ENCODE assay signal across 18 cellular contexts in the genomic region with DNA sequence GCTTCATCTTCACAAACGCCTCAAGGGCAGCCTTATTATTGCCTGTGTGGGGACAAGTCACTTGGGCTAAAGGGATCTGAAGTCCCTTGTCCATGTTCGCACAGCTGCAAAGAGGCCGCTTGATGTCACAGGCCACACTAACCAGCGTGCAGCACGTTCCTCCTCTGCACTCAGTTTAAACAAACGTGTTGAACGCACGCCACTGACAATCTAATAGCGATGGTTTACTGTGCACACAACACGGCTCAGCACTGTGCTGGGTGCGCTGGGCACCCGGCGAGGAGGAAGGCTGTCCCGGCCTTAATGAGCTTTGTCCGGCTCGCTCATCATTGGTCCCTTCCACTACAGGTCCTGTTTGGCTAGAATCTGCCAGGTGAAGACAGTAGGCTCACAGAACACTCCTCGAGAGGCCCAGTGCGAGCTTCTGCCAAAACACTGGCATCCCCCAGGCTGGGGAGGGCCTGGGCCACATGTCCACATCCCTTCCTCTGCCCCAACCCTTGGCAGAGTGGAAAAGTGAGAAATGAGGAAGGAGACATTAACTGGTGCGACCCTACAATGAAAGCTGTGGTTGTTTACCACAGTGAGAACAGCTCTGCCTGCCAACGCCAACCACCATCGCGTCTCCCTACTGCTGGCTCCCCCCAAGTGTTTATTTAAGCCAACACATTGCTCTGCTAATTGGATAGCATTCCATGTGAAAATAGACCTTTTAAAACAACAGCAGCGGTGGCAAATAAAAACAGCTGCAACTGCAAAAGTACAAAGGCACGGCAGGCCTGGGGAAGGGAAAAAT.
A peak's percentile ranks its signal among the peaks of the same experiment; 100 is the strongest.
DNase-seq lines count a peak whose midpoint lies in the region; ATAC-seq and FAIRE-seq lines count a peak whose summit lies in the region.
"Had no signal": no experiment of that assay in that cellular context is flagged by ENCODE, and none has a peak within 500 bp of the region (broad histone marks: within the 10 kb centered on the region; RNA-seq: fewer than 3 reads in every experiment).

No MANE protein-coding gene starts in this region.

- no peak for ATAC-seq in HG02981 (IDR thresholded peaks at IDR 0.05; ENCODE audit: unreplicated experiment)
- ATAC-seq: gastrocnemius medialis; naive thymus-derived CD4-positive, alpha-beta T cell; stimulated activated memory B cell treated with anti-CD40 and anti-IgM and Interleukin-4, amounts not matched to agents 10 μg/mL and 1 μg/mL and 100 μg/mL, for 72 hours had no signal

- H3K27ac ChIP-seq in SJCRH30 (peak overlapping the region; percentile 8; the same call in 1 of the 2 replicates), small intestine (ENCODE audit: low read depth in 1 of 2, low read length in 1 of 2) (no peak overlapping the region)
- H3K27ac ChIP-seq: brain microvascular endothelial cell, gastrocnemius medialis had no signal

- H3K9me3 ChIP-seq in SJCRH30 (replicated peaks) (no peaks in the 10 kb centered on the region), small intestine (ENCODE audit: control insufficient read depth, low read depth) (no peaks in the 10 kb centered on the region)
- H3K9me3 ChIP-seq: gastrocnemius medialis, right atrium auricular region had no signal

- H3K4me1 ChIP-seq in SJCRH30 (peaks cover 36% of the 10 kb centered on the region), small intestine (ENCODE audit: control insufficient read depth in 2 of 2, insufficient read depth in 1 of 2, low read depth in 1 of 2, low read length in 1 of 2) (no peaks in the 10 kb centered on the region)

- H3K4me3 ChIP-seq in SJCRH30 (no peak overlapping the region), small intestine (ENCODE audit: low read depth in 1 of 2, low read length in 2 of 2) (no peak overlapping the region)
- H3K4me3 ChIP-seq: gastrocnemius medialis, right atrium auricular region had no signal

- no peak for FAIRE-seq in small intestine (lab: Jason Lieb, UNC)
- FAIRE-seq: endometrium had no signal

- no peaks in the 10 kb centered on the region; the same call in 1 of the 2 replicates for H3K36me3 ChIP-seq in SJCRH30
- peaks cover 0 to 2% of the 10 kb centered on the region in 2 donors for H3K36me3 ChIP-seq in small intestine (ENCODE audit: control insufficient read depth in 2 of 2, insufficient read depth in 2 of 2, low read length in 2 of 2)
- H3K36me3 ChIP-seq: brain microvascular endothelial cell had no signal

- WGBS in small intestine, 3 donors = 77 to 89% (median 84%) methylated on average over 24 of the region's 24 CpGs

- DNase-seq in COR-L47 (lab: John Stamatoyannopoulos, UW) = peak; percentile 56
- peak; percentile 83 for DNase-seq in NCI-H1105 treated with DMSO at 0.1 percent for 48 hours (lab: John Stamatoyannopoulos, UW)
- DNase-seq in SJCRH30 = peak; percentile 34 to 35
- DNase-seq in left kidney (ENCODE audit: low read depth, low spot score) = peak; percentile 51
- no peak for DNase-seq in activated CD4-positive, alpha-beta T cell treated with anti-CD3 and anti-CD28 coated beads for 1 hour
- no peak for DNase-seq in small intestine
- no peak for DNase-seq in DMS79 (lab: John Stamatoyannopoulos, UW)
- DNase-seq: activated CD4-positive, alpha-beta T cell treated with anti-CD3 and anti-CD28 coated beads, Interleukin-2, amount 10 ng/mL, durations not matched to agents 7 days and 5 days; brain microvascular endothelial cell; DMS53; gastrocnemius medialis; kidney glomerular epithelial cell; naive thymus-derived CD4-positive, alpha-beta T cell; stimulated activated CD4-positive, alpha-beta T cell treated with anti-CD3 and anti-CD28 coated beads, Interleukin-4, amount 100 ng/mL, for 1 hour had no signal

- H3K27me3 ChIP-seq in SJCRH30 = no peaks in the 10 kb centered on the region
- no peaks in the 10 kb centered on the region for H3K27me3 ChIP-seq in small intestine (ENCODE audit: control insufficient read depth in 2 of 2, insufficient read depth in 2 of 2, low read length in 2 of 2)
- H3K27me3 ChIP-seq: brain microvascular endothelial cell, gastrocnemius medialis, right atrium auricular region had no signal

Comparison
In these comparisons a context has a peak if more than half of its experiments do, and no peak if none do; other contexts are left out.
1. DNase-seq: peak in COR-L47 (single experiment), NCI-H1105 treated with DMSO at 0.1 percent for 48 hours (single experiment), SJCRH30 (2 of 2) and left kidney (single experiment); none in activated CD4-positive, alpha-beta T cell treated with anti-CD3 and anti-CD28 coated beads for 1 hour (single experiment), small intestine (single experiment) and DMS79 (single experiment).